In genomic region chr12:5785601-5786000, GRCh38 we compare ENCODE assay signal across 20 cellular contexts.
DNase-seq lines count a peak whose midpoint lies in the region; ATAC-seq and TF ChIP-seq lines count a peak whose summit lies in the region.
"Had no signal": no experiment of that assay in that cellular context is flagged by ENCODE, and none has a peak within 500 bp of the region (broad histone marks: within the 10 kb centered on the region; RNA-seq: fewer than 3 reads in every experiment).

No MANE protein-coding gene starts in this region.

- no peak for TF ChIP-seq CTCF in right atrium auricular region (IDR thresholded peaks at IDR 0.05)
- TF ChIP-seq CTCF in coronary artery (IDR thresholded peaks at IDR 0.05): no peak
- TF ChIP-seq CTCF in type B pancreatic cell (conservative IDR thresholded peaks at IDR 0.05): no peak

- DNase-seq in right atrium auricular region (ENCODE audit: low spot score): peak; percentile 32
- no peak for DNase-seq in left ventricle myocardium superior
- peak; percentile 36 for DNase-seq in coronary artery (ENCODE audit: low spot score)
- peak; percentile 29 for DNase-seq in islet precursor cell
- DNase-seq in type B pancreatic cell (ENCODE audit: extremely low spot score, unreplicated experiment): peak; percentile 43
- DNase-seq in HAP-1 (ENCODE audit: low spot score in 2 of 2): no peak
- DNase-seq in posterior cingulate gyrus: no peak
- no peak for DNase-seq in natural killer cell treated with Interleukin-12 subunit alpha and Interleukin-12 subunit beta and Interleukin-15 and Interleukin-18, amount 100 ng/mL, for 72 hours (ENCODE audit: low spot score)
- DNase-seq: C1 segment of cervical spinal cord; Calu3; CD4-positive, alpha-beta memory T cell; COR-L47; DMS 273 treated with DMSO at 0.1 percent for 48 hours; DMS79; EL; GDM1; GM23248; H7; HFFc6 had no signal

- no peak overlapping the region for H3K4me3 Mint-ChIP-seq in type B pancreatic cell
- H3K4me3 Mint-ChIP-seq in natural killer cell treated with Interleukin-12 subunit alpha and Interleukin-12 subunit beta and Interleukin-15 and Interleukin-18, amount 100 ng/mL, for 72 hours: no peak overlapping the region
- H3K4me3 Mint-ChIP-seq: CD4-positive, alpha-beta memory T cell; HFFc6 had no signal

- no peak overlapping the region for H3K4me3 ChIP-seq in right atrium auricular region
- no peak overlapping the region for H3K4me3 ChIP-seq in coronary artery
- no peak overlapping the region for H3K4me3 ChIP-seq in HAP-1
- H3K4me3 ChIP-seq: GM12878, GM23248 had no signal

- H3K27me3 Mint-ChIP-seq in type B pancreatic cell: peaks cover 49% of the 10 kb centered on the region
- peaks cover 19 to 27% of the 10 kb centered on the region in 2 donors for H3K27me3 Mint-ChIP-seq in natural killer cell treated with Interleukin-12 subunit alpha and Interleukin-12 subunit beta and Interleukin-15 and Interleukin-18, amount 100 ng/mL, for 72 hours

- H3K4me1 ChIP-seq in right atrium auricular region (no peaks in the 10 kb centered on the region), HAP-1 (no peaks in the 10 kb centered on the region)

- H3K9me3 ChIP-seq in right atrium auricular region (no peaks in the 10 kb centered on the region), HAP-1 (no peaks in the 10 kb centered on the region; the same call in 1 of the 2 replicates)

- no peak overlapping the region for H3K27ac Mint-ChIP-seq in type B pancreatic cell
- no peak overlapping the region for H3K27ac Mint-ChIP-seq in natural killer cell treated with Interleukin-12 subunit alpha and Interleukin-12 subunit beta and Interleukin-15 and Interleukin-18, amount 100 ng/mL, for 72 hours
- H3K27ac Mint-ChIP-seq: CD4-positive, alpha-beta memory T cell; HFFc6 had no signal

- H3K27ac ChIP-seq in right atrium auricular region (no peak overlapping the region), coronary artery (no peak overlapping the region)
- H3K27ac ChIP-seq: GM23248 had no signal

- no peaks in the 10 kb centered on the region for H3K27me3 ChIP-seq in right atrium auricular region
- no peaks in the 10 kb centered on the region for H3K27me3 ChIP-seq in HAP-1 (ENCODE audit: low read depth)

- H3K36me3 ChIP-seq in right atrium auricular region (no peaks in the 10 kb centered on the region), HAP-1 (replicated peaks) (no peaks in the 10 kb centered on the region)

- H3K4me1 Mint-ChIP-seq in type B pancreatic cell (ENCODE audit: unreplicated experiment): peaks cover 3% of the 10 kb centered on the region
- H3K4me1 Mint-ChIP-seq in natural killer cell treated with Interleukin-12 subunit alpha and Interleukin-12 subunit beta and Interleukin-15 and Interleukin-18, amount 100 ng/mL, for 72 hours (ENCODE audit: low read depth in 2 of 2): no peaks in the 10 kb centered on the region
- H3K4me1 Mint-ChIP-seq: CD4-positive, alpha-beta memory T cell had no signal

- H3K9me3 Mint-ChIP-seq in type B pancreatic cell: peaks cover 17% of the 10 kb centered on the region
- no peaks in the 10 kb centered on the region for H3K9me3 Mint-ChIP-seq in natural killer cell treated with Interleukin-12 subunit alpha and Interleukin-12 subunit beta and Interleukin-15 and Interleukin-18, amount 100 ng/mL, for 72 hours

- H3K36me3 Mint-ChIP-seq in type B pancreatic cell: peaks cover 20% of the 10 kb centered on the region
- no peaks in the 10 kb centered on the region for H3K36me3 Mint-ChIP-seq in natural killer cell treated with Interleukin-12 subunit alpha and Interleukin-12 subunit beta and Interleukin-15 and Interleukin-18, amount 100 ng/mL, for 72 hours
- H3K36me3 Mint-ChIP-seq: CD4-positive, alpha-beta memory T cell had no signal

- in situ Hi-C loops in HAP-1 (cut with MboI; ENCODE audit: low sequenced_read_pairs): no loop called here

- no peak for ATAC-seq in left ventricle myocardium superior
- ATAC-seq in natural killer cell treated with Interleukin-12 subunit alpha and Interleukin-12 subunit beta and Interleukin-15 and Interleukin-18, amount 100 ng/mL, for 72 hours: no peak
- ATAC-seq: GM12878 had no signal

- intact Hi-C loops in left ventricle myocardium superior (cut with micrococcal nuclease) (no loop called here), posterior cingulate gyrus (cut with DNase I) (no loop called here)

Comparison
In these comparisons a context has a peak if more than half of its experiments do, and no peak if none do; other contexts are left out.
1. DNase-seq: peak in right atrium auricular region (single experiment), coronary artery (single experiment), islet precursor cell (single experiment) and type B pancreatic cell (single experiment); none in left ventricle myocardium superior (single experiment), HAP-1 (0 of 2), posterior cingulate gyrus (0 of 10) and natural killer cell treated with Interleukin-12 subunit alpha and Interleukin-12 subunit beta and Interleukin-15 and Interleukin-18, amount 100 ng/mL, for 72 hours (single experiment).